18 cellular contexts compared by ENCODE assay signal in genomic region chr17:56866496-56866895, GRCh38. TPM values are rescaled to one million over a fixed set of nuclear protein-coding genes. Genes with fewer than 3 reads are reported as not detected.
DNase-seq lines count a peak whose midpoint lies in the region; TF ChIP-seq lines count a peak whose summit lies in the region.
"Had no signal": no experiment of that assay in that cellular context is flagged by ENCODE, and none has a peak within 500 bp of the region (broad histone marks: within the 10 kb centered on the region; RNA-seq: fewer than 3 reads in every experiment).

No MANE protein-coding gene starts in this region.

- CTCF ChIA-PET in A673 (lab: Charles Lee) = no interaction called here
- CTCF ChIA-PET in RWPE1 (lab: Yijun Ruan, JAX) = interaction anchor here (0.6 kb wide), 1 partner anchor 9 kb away, joined by 4 read pairs; no protein-coding TSS in a partner anchor

- H3K36me3 ChIP-seq in A673 (ENCODE audit: insufficient read depth, low read length, poor library complexity, severe bottlenecking) (peaks cover 3% of the 10 kb centered on the region), Peyer's patch (peaks cover 0 to 27% (median 0%) of the 10 kb centered on the region in 3 donors)

- TF ChIP-seq POLR2A in Peyer's patch (IDR thresholded peaks at IDR 0.05) (no peak), lower leg skin (IDR thresholded peaks at IDR 0.05) (no peak)

- H3K27me3 ChIP-seq in A673 (replicated peaks; ENCODE audit: insufficient read depth, low read depth, low read length, poor library complexity) (no peaks in the 10 kb centered on the region), Peyer's patch (no peaks in the 10 kb centered on the region)
- H3K27me3 ChIP-seq: tibial nerve had no signal

- intact Hi-C loops in A673 (cut with micrococcal nuclease; ENCODE audit: unreplicated experiment) (no loop called here), lower leg skin (cut with DNase I; ENCODE audit: low total_unique reads) (no loop called here)

- no peaks in the 10 kb centered on the region for H3K9me3 ChIP-seq in A673 (ENCODE audit: low read depth, low read length, poor library complexity, severe bottlenecking)
- no peaks in the 10 kb centered on the region for H3K9me3 ChIP-seq in Peyer's patch
- H3K9me3 ChIP-seq: tibial nerve had no signal

- DNase-seq in A673 (ENCODE audit: low spot score) = peak; percentile 15
- no peak for DNase-seq in GM13977 (ENCODE audit: low spot score)
- no peak for DNase-seq in RWPE1 (ENCODE audit: low spot score)
- peak; percentile 10 for DNase-seq in fibroblast of mammary gland (ENCODE audit: low read depth)
- DNase-seq in Peyer's patch = no peak
- no peak for DNase-seq in inferior parietal cortex (ENCODE audit: extremely low spot score)
- DNase-seq in epidermal melanocyte (ENCODE audit: insufficient read length, low spot score) = no peak
- DNase-seq in lower leg skin (ENCODE audit: low spot score in 2 of 2) = no peak
- DNase-seq: activated CD8-positive, alpha-beta memory T cell treated with anti-CD3 and anti-CD28 coated beads, Interleukin-2, amount 50 U/mL, for 4 hours; central memory CD4-positive, alpha-beta T cell; DMS79; glutamatergic neuron; IMR-90; left cardiac atrium; NCI-H2171; retina; stimulated activated CD4-positive, alpha-beta T cell treated with anti-CD3 and anti-CD28 coated beads, Interleukin-2, amount 100 ng/mL, for 24 hours had no signal

- H3K4me3 ChIP-seq in A673 (ENCODE audit: low read depth, low read length, poor library complexity, severe bottlenecking) = no peak overlapping the region
- no peak overlapping the region for H3K4me3 ChIP-seq in fibroblast of mammary gland (ENCODE audit: control insufficient read depth, low read depth, low read length)
- H3K4me3 ChIP-seq in Peyer's patch = no peak overlapping the region
- no peak overlapping the region for H3K4me3 ChIP-seq in lower leg skin (ENCODE audit: low read depth, poor library complexity, severe bottlenecking)
- H3K4me3 ChIP-seq: tibial nerve had no signal

- 29 to 70% methylated on average over 3 of the region's 3 CpGs for WGBS in lower leg skin, 2 donors

- H3K4me1 ChIP-seq in A673 (ENCODE audit: insufficient read depth, low read length, poor library complexity, severe bottlenecking) = no peaks in the 10 kb centered on the region
- H3K4me1 ChIP-seq in Peyer's patch = no peaks in the 10 kb centered on the region
- H3K4me1 ChIP-seq: tibial nerve had no signal

- in situ Hi-C loops in GM13977 (cut with MboI; ENCODE audit: low pct_unique_long_range_greater_than_20kb, low sequenced_read_pairs, unreplicated experiment) = no loop called here

- TF ChIP-seq CTCF in A673 (conservative IDR thresholded peaks at IDR 0.05; ENCODE audit: low read depth, low read length) (peak; percentile 30; the same call in 1 of the 2 replicates), GM13977 (IDR thresholded peaks at IDR 0.05; ENCODE audit: extremely low read depth, insufficient read depth, missing control alignments) (peak; percentile 30), RWPE1 (conservative IDR thresholded peaks at IDR 0.05; ENCODE audit: low read depth) (0 out of 2 replicates have a peak, but pooled peaks have one; percentile 11), fibroblast of mammary gland (conservative IDR thresholded peaks at IDR 0.05; ENCODE audit: control insufficient read depth, insufficient read depth, low read depth, low read length) (peak; percentile 1), Peyer's patch (IDR thresholded peaks at IDR 0.05) (peak in 1 of 6 experiments; percentile 10), lower leg skin (IDR thresholded peaks at IDR 0.05) (no peak)

- BruUV-seq in A673 (replicated peaks; lab: Mats Ljungman, UMichigan) = no TSS peak

- H3K27ac ChIP-seq in A673 (ENCODE audit: low read depth, low read length, poor library complexity, severe bottlenecking) (no peak overlapping the region), RWPE1 (no peak overlapping the region), Peyer's patch (no peak overlapping the region)
- H3K27ac ChIP-seq: tibial nerve had no signal

- POLR2A ChIA-PET in A673 (lab: Charles Lee; ENCODE audit: low non-redundant PET) (no interaction called here), RWPE1 (lab: Yijun Ruan, JAX; ENCODE audit: low non-redundant PET) (no interaction called here)

RNA-seq across cellular contexts. Expression of gene DGKE, which starts 32.5 kb away (rescaled TPM):
- total RNA-seq in A673 (2021) = 9.7 and 10.0 TPM in 2 replicates
- total RNA-seq in Peyer's patch = 10 to 100 TPM in 1 of 4 donors, 1 to 10 TPM in 3; 4.2 to 12.4 (median 9.0) TPM
- 1 to 10 TPM; 2.5 to 5.7 (median 3.2) TPM for total RNA-seq in lower leg skin

RNA-seq across cellular contexts. Expression of gene C17orf67, which starts 32.8 kb away (rescaled TPM):
- total RNA-seq in A673 (2021) (2.7 TPM in 2 replicates), Peyer's patch (10 to 100 TPM in 1 of 4 donors, 1 to 10 TPM in 1, not detected in 2; 1.7 to 10.7 TPM), lower leg skin (1 to 10 TPM in 1 of 4 donors, under 1 TPM in 2, not detected in 1; 0.58 to 1.2 (median 0.88) TPM)

RNA-seq across cellular contexts. Expression of gene TRIM25, which starts 47.4 kb away (rescaled TPM):
- 54.7 and 58.0 TPM in 2 replicates for total RNA-seq in A673 (2021)
- total RNA-seq in Peyer's patch = 100 to 1,000 TPM in 3 of 4 donors, 10 to 100 TPM in 1; 87.0 to 344 (median 119) TPM
- 10 to 100 TPM; 28.5 to 37.9 (median 34.5) TPM for total RNA-seq in lower leg skin

Comparison
In these comparisons a context has a peak if more than half of its experiments do, and no peak if none do; other contexts are left out.
1. DNase-seq: peak in A673 (single experiment) and fibroblast of mammary gland (single experiment); none in GM13977 (single experiment), RWPE1 (single experiment), Peyer's patch (0 of 3), inferior parietal cortex (single experiment), epidermal melanocyte (single experiment) and lower leg skin (0 of 2).
2. CTCF ChIP-seq: peak in A673 (single experiment), GM13977 (single experiment), RWPE1 (single experiment) and fibroblast of mammary gland (single experiment); none in lower leg skin (0 of 3).